ENCODE assay signal across 8 cellular contexts in the genomic region with DNA sequence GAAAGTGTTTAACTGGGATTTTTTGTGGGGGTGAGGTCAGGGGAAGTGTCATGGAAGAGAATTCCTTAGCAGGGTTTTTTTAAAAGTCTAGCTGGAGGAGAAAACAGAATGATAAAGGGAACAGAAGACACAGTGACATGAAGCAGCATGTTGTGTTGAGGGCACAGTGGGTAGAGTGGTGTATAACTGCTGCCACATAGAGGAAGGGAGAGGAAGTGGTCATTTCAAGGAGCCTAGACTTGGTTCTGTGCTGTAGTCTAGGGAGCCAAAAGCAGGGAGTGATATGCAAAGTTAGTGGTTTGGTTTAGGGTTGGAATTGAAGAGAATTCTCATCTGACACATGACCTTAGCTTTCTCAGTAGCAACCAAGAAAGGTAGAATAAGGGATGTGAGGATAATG. TPM values are rescaled to one million over a fixed set of nuclear protein-coding genes. Genes with fewer than 3 reads are reported as not detected.
DNase-seq lines count a peak whose midpoint lies in the region; ATAC-seq, FAIRE-seq and TF ChIP-seq lines count a peak whose summit lies in the region.

No MANE protein-coding gene starts in this region.

- H3K4me3 ChIP-seq in MM.1S (ENCODE audit: low read length): no peak overlapping the region
- H3K4me3 ChIP-seq in left lung: no peak overlapping the region

- peak; percentile 99 for ATAC-seq in HG02588 (IDR thresholded peaks at IDR 0.05; ENCODE audit: unreplicated experiment)
- ATAC-seq in activated CD8-positive, alpha-beta T cell treated with anti-CD3 and anti-CD28 coated beads, Interleukin-2, amount 10 ng/mL, durations not matched to agents 7 days and 5 days: peak; percentile 99
- ATAC-seq in left lung: peak; percentile 95
- no peak for ATAC-seq in GM19324 (IDR thresholded peaks at IDR 0.05; ENCODE audit: low FRiP score, unreplicated experiment)

- peak; percentile 43 for DNase-seq in AG08395 (ENCODE audit: low spot score)
- no peak for DNase-seq in GM12892 (ENCODE audit: insufficient read length)
- peak; percentile 40 for DNase-seq in MM.1S
- peak; percentile 60 for DNase-seq in activated CD8-positive, alpha-beta T cell treated with anti-CD3 and anti-CD28 coated beads, Interleukin-2, amount 10 ng/mL, durations not matched to agents 7 days and 5 days
- no peak for DNase-seq in left lung
- DNase-seq in dedifferentiated amniotic fluid mesenchymal stem cell (ENCODE audit: extremely low spot score): no peak

- H3K27ac ChIP-seq in MM.1S (ENCODE audit: low read length): no peak overlapping the region
- H3K27ac ChIP-seq in left lung: peak overlapping the region in 1 of 2 donors; percentile 24

- H3K9me3 ChIP-seq in MM.1S (replicated peaks; ENCODE audit: insufficient read depth, low read length): no peaks in the 10 kb centered on the region
- no peaks in the 10 kb centered on the region for H3K9me3 ChIP-seq in left lung

- CTCF ChIA-PET in activated CD8-positive, alpha-beta T cell treated with anti-CD3 and anti-CD28 coated beads, Interleukin-2, amount 10 ng/mL, durations not matched to agents 7 days and 5 days (lab: Charles Lee): interaction anchor here (1.2 to 3.6 kb wide), 9 partner anchors 11 to 75 kb away, joined by 3 to 40 read pairs (median 4); a partner anchor contains a TSS

- H3K79me2 ChIP-seq in MM.1S (ENCODE audit: low read length): no peaks in the 10 kb centered on the region

- no peaks in the 10 kb centered on the region for H3K27me3 Mint-ChIP-seq in activated CD8-positive, alpha-beta T cell treated with anti-CD3 and anti-CD28 coated beads, Interleukin-2, amount 10 ng/mL, durations not matched to agents 7 days and 5 days (ENCODE audit: low read depth)

- POLR2A ChIA-PET in activated CD8-positive, alpha-beta T cell treated with anti-CD3 and anti-CD28 coated beads, Interleukin-2, amount 10 ng/mL, durations not matched to agents 7 days and 5 days (lab: Charles Lee): interaction anchor here (0.9 kb wide), 1 partner anchor 73 kb away, joined by 3 read pairs; no protein-coding TSS in a partner anchor

- peaks cover 4% of the 10 kb centered on the region for H3K4me1 Mint-ChIP-seq in activated CD8-positive, alpha-beta T cell treated with anti-CD3 and anti-CD28 coated beads, Interleukin-2, amount 10 ng/mL, durations not matched to agents 7 days and 5 days (ENCODE audit: low read depth)

- H3K27ac Mint-ChIP-seq in activated CD8-positive, alpha-beta T cell treated with anti-CD3 and anti-CD28 coated beads, Interleukin-2, amount 10 ng/mL, durations not matched to agents 7 days and 5 days: no peak overlapping the region

- H3K4me1 ChIP-seq in MM.1S (ENCODE audit: low read length) (peaks cover 4% of the 10 kb centered on the region), left lung (peaks cover 0 to 30% of the 10 kb centered on the region in 2 donors)

- no peak overlapping the region for H3K4me3 Mint-ChIP-seq in activated CD8-positive, alpha-beta T cell treated with anti-CD3 and anti-CD28 coated beads, Interleukin-2, amount 10 ng/mL, durations not matched to agents 7 days and 5 days

- no peak overlapping the region for H3K9ac ChIP-seq in MM.1S (ENCODE audit: low read length)

- peak; percentile 48 for TF ChIP-seq CTCF in MM.1S (IDR thresholded peaks at IDR 0.05; ENCODE audit: low read length)
- no peak for TF ChIP-seq CTCF in left lung (IDR thresholded peaks at IDR 0.05)

- H2AFZ ChIP-seq in MM.1S (ENCODE audit: low read length): no peak overlapping the region

- H3K36me3 ChIP-seq in MM.1S (replicated peaks; ENCODE audit: insufficient read depth, low read length) (no peaks in the 10 kb centered on the region), left lung (no peaks in the 10 kb centered on the region)

- H3K4me2 ChIP-seq in MM.1S (ENCODE audit: low read depth, low read length): no peak overlapping the region

- H3K27me3 ChIP-seq in MM.1S (replicated peaks; ENCODE audit: insufficient read depth, low read length) (no peaks in the 10 kb centered on the region), left lung (no peaks in the 10 kb centered on the region)

- no peaks in the 10 kb centered on the region for H3K9me2 ChIP-seq in MM.1S (replicated peaks; ENCODE audit: insufficient read depth, low read length)

- H3F3A ChIP-seq in MM.1S (ENCODE audit: insufficient read depth, low read length): no peaks in the 10 kb centered on the region

- no peaks in the 10 kb centered on the region for H3K9me3 Mint-ChIP-seq in activated CD8-positive, alpha-beta T cell treated with anti-CD3 and anti-CD28 coated beads, Interleukin-2, amount 10 ng/mL, durations not matched to agents 7 days and 5 days (ENCODE audit: insufficient read depth)

- no peaks in the 10 kb centered on the region for H4K20me1 ChIP-seq in MM.1S (ENCODE audit: insufficient read depth, low read length)

- peak; percentile 84 for FAIRE-seq in GM12892 (lab: Jason Lieb, UNC)

- intact Hi-C loops in left lung (cut with DNase I): no loop called here

- no peak for TF ChIP-seq POLR2A in GM12892 (IDR thresholded peaks at IDR 0.05; ENCODE audit: low read depth, low read length)

- peaks cover 3% of the 10 kb centered on the region for H3K36me3 Mint-ChIP-seq in activated CD8-positive, alpha-beta T cell treated with anti-CD3 and anti-CD28 coated beads, Interleukin-2, amount 10 ng/mL, durations not matched to agents 7 days and 5 days (ENCODE audit: low read depth)

RNA-seq across cellular contexts. Expression of a gene that starts 10.2 kb away (rescaled TPM):
- polyA plus RNA-seq in GM12892 (2012; ENCODE audit: missing spikeins): 7.6 TPM
- 10 to 100 TPM; 18.1 to 18.9 TPM for total RNA-seq in activated CD8-positive, alpha-beta T cell treated with anti-CD3 and anti-CD28 coated beads, Interleukin-2, amount 10 ng/mL, durations not matched to agents 7 days and 5 days
- total RNA-seq in left lung: 10 to 100 TPM; 16.4 to 16.6 TPM

Comparison
In these comparisons a context has a peak if more than half of its experiments do, and no peak if none do; other contexts are left out.
1. DNase-seq: peak in AG08395 (single experiment), MM.1S (single experiment) and activated CD8-positive, alpha-beta T cell treated with anti-CD3 and anti-CD28 coated beads, Interleukin-2, amount 10 ng/mL, durations not matched to agents 7 days and 5 days (single experiment); none in GM12892 (single experiment), left lung (0 of 2) and dedifferentiated amniotic fluid mesenchymal stem cell (single experiment).